ENCODE assay signal across 9 cellular contexts in genomic region chr5:68464424-68464823, GRCh38.
DNase-seq lines count a peak whose midpoint lies in the region; ATAC-seq and TF ChIP-seq lines count a peak whose summit lies in the region.
"Had no signal": no experiment of that assay in that cellular context is flagged by ENCODE, and none has a peak within 500 bp of the region (broad histone marks: within the 10 kb centered on the region; RNA-seq: fewer than 3 reads in every experiment).

No MANE protein-coding gene starts in this region.

- intact Hi-C loops in activated T-helper 1 cell treated with anti-CD3 and anti-CD28 coated beads, Interleukin-12 subunit alpha, Interleukin-12 subunit beta, Interleukin-2, Interleukin-4 antibody, amounts not matched to agents 30 ng/mL and 10 ng/mL and 1 ng/mL, durations not matched to agents 14 hours and 24 hours and 36 hours (cut with micrococcal nuclease) = loop anchor here (1.0 to 10.0 kb wide), 13 partner anchors 23 to 1220 kb away; no protein-coding TSS in a partner anchor
- intact Hi-C loops in dorsolateral prefrontal cortex (cut with DNase I) = loop anchor here (5.0 kb wide), 1 partner anchor 177 kb away; no protein-coding TSS in a partner anchor

- no peaks in the 10 kb centered on the region for H3K4me1 Mint-ChIP-seq in activated T-helper 1 cell treated with anti-CD3 and anti-CD28 coated beads, Interleukin-12 subunit alpha, Interleukin-12 subunit beta, Interleukin-2, Interleukin-4 antibody, amounts not matched to agents 30 ng/mL and 10 ng/mL and 1 ng/mL, durations not matched to agents 14 hours and 24 hours and 36 hours (ENCODE audit: low read depth)

- no peak overlapping the region for H3K9ac ChIP-seq in KMS-11

- no peak for TF ChIP-seq CTCF in KMS-11 (conservative IDR thresholded peaks at IDR 0.05; ENCODE audit: low read depth, low read length)
- TF ChIP-seq CTCF in dorsolateral prefrontal cortex (IDR thresholded peaks at IDR 0.05 in 54 of 56, conservative IDR thresholded peaks at IDR 0.05 in 2 of 56; ENCODE audit: low read depth in 1 of 56, partially characterized antibody in 56 of 56) = no peak

- H3K27ac Mint-ChIP-seq in activated T-helper 1 cell treated with anti-CD3 and anti-CD28 coated beads, Interleukin-12 subunit alpha, Interleukin-12 subunit beta, Interleukin-2, Interleukin-4 antibody, amounts not matched to agents 30 ng/mL and 10 ng/mL and 1 ng/mL, durations not matched to agents 14 hours and 24 hours and 36 hours = no peak overlapping the region

- H3K4me3 ChIP-seq in KMS-11 (IDR thresholded peaks at IDR 0.05; ENCODE audit: insufficient read depth, low read depth, low read length) (no peak overlapping the region), dorsolateral prefrontal cortex (no peak overlapping the region)
- H3K4me3 ChIP-seq: lung had no signal

- H3K27me3 ChIP-seq in KMS-11 (ENCODE audit: insufficient read depth, low read depth) = no peaks in the 10 kb centered on the region
- no peaks in the 10 kb centered on the region for H3K27me3 ChIP-seq in dorsolateral prefrontal cortex

- no peaks in the 10 kb centered on the region for H3K9me3 Mint-ChIP-seq in activated T-helper 1 cell treated with anti-CD3 and anti-CD28 coated beads, Interleukin-12 subunit alpha, Interleukin-12 subunit beta, Interleukin-2, Interleukin-4 antibody, amounts not matched to agents 30 ng/mL and 10 ng/mL and 1 ng/mL, durations not matched to agents 14 hours and 24 hours and 36 hours

- no peaks in the 10 kb centered on the region for H3K36me3 ChIP-seq in KMS-11 (ENCODE audit: insufficient read depth)

- ATAC-seq in GM18870 (IDR thresholded peaks at IDR 0.05; ENCODE audit: unreplicated experiment) = peak; percentile 38
- no peak for ATAC-seq in GM21515 (IDR thresholded peaks at IDR 0.05; ENCODE audit: unreplicated experiment)
- no peak for ATAC-seq in HG02571 (IDR thresholded peaks at IDR 0.05; ENCODE audit: unreplicated experiment)

- H3K36me3 Mint-ChIP-seq in activated T-helper 1 cell treated with anti-CD3 and anti-CD28 coated beads, Interleukin-12 subunit alpha, Interleukin-12 subunit beta, Interleukin-2, Interleukin-4 antibody, amounts not matched to agents 30 ng/mL and 10 ng/mL and 1 ng/mL, durations not matched to agents 14 hours and 24 hours and 36 hours (ENCODE audit: low read depth) = no peaks in the 10 kb centered on the region

- H3K4me1 ChIP-seq in KMS-11 (ENCODE audit: low read depth, poor library complexity, severe bottlenecking) = peaks cover 15% of the 10 kb centered on the region

- no peak overlapping the region for H2AFZ ChIP-seq in KMS-11 (ENCODE audit: low read depth)

- peak overlapping the region; percentile 31; the same call in 1 of the 2 replicates for H3K4me2 ChIP-seq in KMS-11

- H4K20me1 ChIP-seq in KMS-11 (ENCODE audit: insufficient read depth) = no peaks in the 10 kb centered on the region

- H3K27ac ChIP-seq in KMS-11 = no peak overlapping the region
- no peak overlapping the region for H3K27ac ChIP-seq in dorsolateral prefrontal cortex

- H3K27me3 Mint-ChIP-seq in activated T-helper 1 cell treated with anti-CD3 and anti-CD28 coated beads, Interleukin-12 subunit alpha, Interleukin-12 subunit beta, Interleukin-2, Interleukin-4 antibody, amounts not matched to agents 30 ng/mL and 10 ng/mL and 1 ng/mL, durations not matched to agents 14 hours and 24 hours and 36 hours (ENCODE audit: insufficient read depth) = peaks cover 5% of the 10 kb centered on the region

- H3K79me2 ChIP-seq in KMS-11 (ENCODE audit: insufficient read depth, low read depth) = no peaks in the 10 kb centered on the region

- peak; percentile 24 for DNase-seq in activated T-helper 1 cell treated with anti-CD3 and anti-CD28 coated beads, Interleukin-12 subunit alpha, Interleukin-12 subunit beta, Interleukin-2, Interleukin-4 antibody, amounts not matched to agents 30 ng/mL and 10 ng/mL and 1 ng/mL, durations not matched to agents 14 hours and 24 hours and 36 hours (ENCODE audit: low spot score)
- DNase-seq in stimulated activated CD4-positive, alpha-beta T cell treated with anti-CD3 and anti-CD28 coated beads, Interleukin-2, amount 100 ng/mL, for 24 hours = peak; percentile 56 to 60
- DNase-seq in cortex of kidney (lab: John Stamatoyannopoulos, UW) (no peak), dorsolateral prefrontal cortex (no peak)

- no peak overlapping the region for H3K4me3 Mint-ChIP-seq in activated T-helper 1 cell treated with anti-CD3 and anti-CD28 coated beads, Interleukin-12 subunit alpha, Interleukin-12 subunit beta, Interleukin-2, Interleukin-4 antibody, amounts not matched to agents 30 ng/mL and 10 ng/mL and 1 ng/mL, durations not matched to agents 14 hours and 24 hours and 36 hours

Comparison
In these comparisons a context has a peak if more than half of its experiments do, and no peak if none do; other contexts are left out.
1. DNase-seq: peak in activated T-helper 1 cell treated with anti-CD3 and anti-CD28 coated beads, Interleukin-12 subunit alpha, Interleukin-12 subunit beta, Interleukin-2, Interleukin-4 antibody, amounts not matched to agents 30 ng/mL and 10 ng/mL and 1 ng/mL, durations not matched to agents 14 hours and 24 hours and 36 hours (single experiment) and stimulated activated CD4-positive, alpha-beta T cell treated with anti-CD3 and anti-CD28 coated beads, Interleukin-2, amount 100 ng/mL, for 24 hours (2 of 2); none in cortex of kidney (single experiment) and dorsolateral prefrontal cortex (0 of 10).